8 cellular contexts compared by ENCODE assay signal in genomic region chr1:173823776-173824314, GRCh38. TPM values are rescaled to one million over a fixed set of nuclear protein-coding genes. Genes with fewer than 3 reads are reported as not detected.
DNase-seq lines count a peak whose midpoint lies in the region; ATAC-seq lines count a peak whose summit lies in the region.

No MANE protein-coding gene starts in this region.

- peaks cover 7% of the 10 kb centered on the region for H3K36me3 Mint-ChIP-seq in activated T-cell treated with anti-CD3 and anti-CD28 coated beads, Interleukin-2, amount 50 U/mL, for 4 hours (ENCODE audit: insufficient read depth)
- H3K36me3 Mint-ChIP-seq in activated CD4-positive, alpha-beta memory T cell treated with anti-CD3 and anti-CD28 coated beads for 36 hours = peaks cover 24% of the 10 kb centered on the region
- H3K36me3 Mint-ChIP-seq in stimulated activated naive CD8-positive, alpha-beta T cell treated with anti-CD3 and anti-CD28 coated beads, Interleukin-15, Interleukin-2, amounts not matched to agents 100 ng/mL and 50 ng/mL, for 24 hours (ENCODE audit: low read depth) = peaks cover 33% of the 10 kb centered on the region

- POLR2A ChIA-PET in activated CD4-positive, alpha-beta memory T cell treated with anti-CD3 and anti-CD28 coated beads for 36 hours (lab: Charles Lee) = interaction anchor here (0.7 to 3.3 kb wide), 10 partner anchors 13 to 385 kb away, joined by 3 to 25 read pairs (median 4); partner anchors contain the start of genes GAS5, KLHL20 and ZBTB37

- H3K4me3 Mint-ChIP-seq in activated T-cell treated with anti-CD3 and anti-CD28 coated beads, Interleukin-2, amount 50 U/mL, for 4 hours = peak overlapping the region; percentile 97
- peak overlapping the region; percentile 98 for H3K4me3 Mint-ChIP-seq in activated CD4-positive, alpha-beta memory T cell treated with anti-CD3 and anti-CD28 coated beads for 36 hours
- peak overlapping the region; percentile 99 for H3K4me3 Mint-ChIP-seq in stimulated activated naive CD8-positive, alpha-beta T cell treated with anti-CD3 and anti-CD28 coated beads, Interleukin-15, Interleukin-2, amounts not matched to agents 100 ng/mL and 50 ng/mL, for 24 hours

- H3K9me3 ChIP-seq in iPS DF 6.9 (ENCODE audit: control insufficient read depth, insufficient read depth, low read length) = no peaks in the 10 kb centered on the region

- H3K9me3 Mint-ChIP-seq in activated T-cell treated with anti-CD3 and anti-CD28 coated beads, Interleukin-2, amount 50 U/mL, for 4 hours = no peaks in the 10 kb centered on the region
- H3K9me3 Mint-ChIP-seq in activated CD4-positive, alpha-beta memory T cell treated with anti-CD3 and anti-CD28 coated beads for 36 hours = no peaks in the 10 kb centered on the region
- no peaks in the 10 kb centered on the region for H3K9me3 Mint-ChIP-seq in stimulated activated naive CD8-positive, alpha-beta T cell treated with anti-CD3 and anti-CD28 coated beads, Interleukin-15, Interleukin-2, amounts not matched to agents 100 ng/mL and 50 ng/mL, for 24 hours

- DNase-seq in activated T-cell treated with anti-CD3 and anti-CD28 coated beads, Interleukin-2, amount 50 U/mL, for 4 hours = no peak
- DNase-seq in activated T-cell treated with anti-CD3 and anti-CD28 coated beads, Interleukin-2, amount 50 U/mL, for 48 hours = no peak
- no peak for DNase-seq in activated CD4-positive, alpha-beta memory T cell treated with anti-CD3 and anti-CD28 coated beads for 36 hours
- DNase-seq in iPS DF 6.9 (ENCODE audit: low read depth, low spot score) (peak; percentile 22), NCI-H2081 treated with DMSO at 0.1 percent for 48 hours (lab: John Stamatoyannopoulos, UW) (no peak), DMS 273 treated with DMSO at 0.1 percent for 48 hours (lab: John Stamatoyannopoulos, UW) (no peak)

- H3K36me3 ChIP-seq in iPS DF 6.9 (ENCODE audit: control insufficient read depth, insufficient read depth, low read length) = no peaks in the 10 kb centered on the region

- intact Hi-C loops in activated CD4-positive, alpha-beta memory T cell treated with anti-CD3 and anti-CD28 coated beads for 36 hours (cut with micrococcal nuclease) = loop anchor here (1.0 to 5.0 kb wide), 8 partner anchors 44 to 1175 kb away; partner anchors contain the start of genes CACYBP, KLHL20, PRDX6 and RC3H1

- peaks cover 41% of the 10 kb centered on the region for H3K4me1 Mint-ChIP-seq in activated T-cell treated with anti-CD3 and anti-CD28 coated beads, Interleukin-2, amount 50 U/mL, for 4 hours (ENCODE audit: low read depth)
- H3K4me1 Mint-ChIP-seq in activated CD4-positive, alpha-beta memory T cell treated with anti-CD3 and anti-CD28 coated beads for 36 hours (ENCODE audit: low read depth) = peaks cover 45% of the 10 kb centered on the region
- H3K4me1 Mint-ChIP-seq in stimulated activated naive CD8-positive, alpha-beta T cell treated with anti-CD3 and anti-CD28 coated beads, Interleukin-15, Interleukin-2, amounts not matched to agents 100 ng/mL and 50 ng/mL, for 24 hours (ENCODE audit: low read depth) = peaks cover 59% of the 10 kb centered on the region

- H3K4me3 ChIP-seq in iPS DF 6.9 (ENCODE audit: low read length) = peak overlapping the region; percentile 97

- H3K4me1 ChIP-seq in iPS DF 6.9 (ENCODE audit: control insufficient read depth, insufficient read depth, low read length) = no peaks in the 10 kb centered on the region

- no peaks in the 10 kb centered on the region for H3K27me3 ChIP-seq in iPS DF 6.9 (ENCODE audit: control insufficient read depth, insufficient read depth, low read length)

- no CpG with 5 or more reads among the region's 25 CpGs for WGBS in iPS DF 6.9 (ENCODE audit: insufficient coverage, insufficient read length)

- H3K27ac ChIP-seq in iPS DF 6.9 (ENCODE audit: low read length) = no peak overlapping the region

- peak; percentile 46 to 47 for ATAC-seq in activated T-cell treated with anti-CD3 and anti-CD28 coated beads, Interleukin-2, amount 50 U/mL, for 4 hours
- peak; percentile 37 for ATAC-seq in HG02970 (IDR thresholded peaks at IDR 0.05; ENCODE audit: low FRiP score, unreplicated experiment)

- H3K27ac Mint-ChIP-seq in activated CD4-positive, alpha-beta memory T cell treated with anti-CD3 and anti-CD28 coated beads for 36 hours = peak overlapping the region; percentile 99
- H3K27ac Mint-ChIP-seq in stimulated activated naive CD8-positive, alpha-beta T cell treated with anti-CD3 and anti-CD28 coated beads, Interleukin-15, Interleukin-2, amounts not matched to agents 100 ng/mL and 50 ng/mL, for 24 hours = peak overlapping the region; percentile 99

- H3K27me3 Mint-ChIP-seq in activated T-cell treated with anti-CD3 and anti-CD28 coated beads, Interleukin-2, amount 50 U/mL, for 4 hours (ENCODE audit: low read depth) = no peaks in the 10 kb centered on the region
- no peaks in the 10 kb centered on the region for H3K27me3 Mint-ChIP-seq in activated CD4-positive, alpha-beta memory T cell treated with anti-CD3 and anti-CD28 coated beads for 36 hours
- no peaks in the 10 kb centered on the region for H3K27me3 Mint-ChIP-seq in stimulated activated naive CD8-positive, alpha-beta T cell treated with anti-CD3 and anti-CD28 coated beads, Interleukin-15, Interleukin-2, amounts not matched to agents 100 ng/mL and 50 ng/mL, for 24 hours

- CTCF ChIA-PET in activated CD4-positive, alpha-beta memory T cell treated with anti-CD3 and anti-CD28 coated beads for 36 hours (lab: Charles Lee) = interaction anchor here (0.7 to 3.5 kb wide), 6 partner anchors 46 to 1081 kb away, joined by 3 to 75 read pairs (median 4); partner anchors contain the start of genes KLHL20 and PRDX6

RNA-seq across cellular contexts. Expression of gene DARS2, which starts 0.6 kb away (rescaled TPM):
- 10 to 100 TPM; 30.7 to 38.6 (median 35.5) TPM for total RNA-seq in activated T-cell treated with anti-CD3 and anti-CD28 coated beads, Interleukin-2, amount 50 U/mL, for 4 hours
- 10 to 100 TPM; 43.1 to 43.6 TPM for total RNA-seq in activated CD4-positive, alpha-beta memory T cell treated with anti-CD3 and anti-CD28 coated beads for 36 hours

RNA-seq across cellular contexts. Expression of gene CENPL, which starts 0.8 kb away (rescaled TPM):
- total RNA-seq in activated T-cell treated with anti-CD3 and anti-CD28 coated beads, Interleukin-2, amount 50 U/mL, for 4 hours = 10 to 100 TPM; 13.9 to 15.9 (median 15.1) TPM
- total RNA-seq in activated CD4-positive, alpha-beta memory T cell treated with anti-CD3 and anti-CD28 coated beads for 36 hours = 10 to 100 TPM; 24.5 to 26.3 TPM

RNA-seq across cellular contexts. Expression of gene GAS5, which starts 43.9 kb away (rescaled TPM):
- total RNA-seq in activated T-cell treated with anti-CD3 and anti-CD28 coated beads, Interleukin-2, amount 50 U/mL, for 4 hours = 100 to 1,000 TPM; 836 to 968 (median 925) TPM
- total RNA-seq in activated CD4-positive, alpha-beta memory T cell treated with anti-CD3 and anti-CD28 coated beads for 36 hours = 100 to 1,000 TPM; 913 to 929 TPM

RNA-seq across cellular contexts. Expression of gene ZBTB37, which starts 44.3 kb away (rescaled TPM):
- 1 to 10 TPM; 5.8 to 8.1 (median 7.7) TPM for total RNA-seq in activated T-cell treated with anti-CD3 and anti-CD28 coated beads, Interleukin-2, amount 50 U/mL, for 4 hours
- total RNA-seq in activated CD4-positive, alpha-beta memory T cell treated with anti-CD3 and anti-CD28 coated beads for 36 hours = 1 to 10 TPM; 8.2 to 8.3 TPM
